Comparison of ENCODE assay signal across 2 cellular contexts in the genomic region with DNA sequence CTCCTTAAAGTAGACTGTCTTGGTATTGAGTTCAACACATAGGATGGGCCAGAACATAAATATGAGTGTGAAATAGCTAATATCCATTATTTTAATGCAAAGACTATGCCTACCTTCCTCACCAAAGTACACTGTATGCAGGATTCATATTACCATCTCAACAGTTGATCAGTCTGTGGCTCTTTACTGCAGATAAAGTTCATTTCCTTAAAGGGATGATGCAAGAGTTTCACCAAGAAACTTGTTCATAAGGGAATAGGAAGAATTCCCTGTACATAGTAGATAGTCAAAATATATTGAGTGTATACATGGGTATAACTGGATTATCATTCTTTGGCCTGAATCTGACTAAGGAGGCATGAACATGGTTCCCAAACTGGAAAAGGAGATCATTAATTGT.
TF ChIP-seq lines count a peak whose summit lies in the region.

No MANE protein-coding gene starts in this region.

TF ChIP-seq in IMR-90, 13 proteins besides CTCF, POLR2A, EP300 and RAD21:
- TF ChIP-seq BHLHE40 (IDR thresholded peaks at IDR 0.05; ENCODE audit: low read depth, low read length) (no peak), CEBPB (IDR thresholded peaks at IDR 0.05; ENCODE audit: low read depth, low read length) (0 out of 2 replicates have a peak, but pooled peaks have one; percentile 19)

TF ChIP-seq in K562, 482 proteins besides CTCF, POLR2A, EP300 and RAD21:
- 0 out of 2 replicates have a peak, but pooled peaks have one; percentile 15 for TF ChIP-seq ARID1B (IDR thresholded peaks at IDR 0.05)
- peak; percentile 51; the same call in 1 of the 2 replicates for TF ChIP-seq CEBPG (CRISPR knock-in tag; IDR thresholded peaks at IDR 0.05)
- TF ChIP-seq CEBPG (tag; conservative IDR thresholded peaks at IDR 0.05 in 1 of 2, IDR thresholded peaks at IDR 0.05 in 1 of 2): peak; percentile 60 to 93
- 0 out of 2 replicates have a peak, but pooled peaks have one; percentile 32 for TF ChIP-seq SMAD4 (CRISPR knock-in tag; conservative IDR thresholded peaks at IDR 0.05)
- no peak for TF ChIP-seq CREB1 (IDR thresholded peaks at IDR 0.05)
- no peak for TF ChIP-seq CREB1 (CRISPR knock-in tag; IDR thresholded peaks at IDR 0.05)
- TF ChIP-seq TRIM24 (IDR thresholded peaks at IDR 0.05): peak; percentile 15 to 84; a peak in 1 of 4 replicates
- TF ChIP-seq ZNF175 (CRISPR knock-in tag; IDR thresholded peaks at IDR 0.05; ENCODE audit: low read depth): no peak
- TF ChIP-seq CCNT2 (IDR thresholded peaks at IDR 0.05; ENCODE audit: borderline replicate concordance, extremely low read depth, insufficient read length, low read depth, low read length): no peak
- no peak for TF ChIP-seq ATF1 (CRISPR knock-in tag; IDR thresholded peaks at IDR 0.05)
- no peak for TF ChIP-seq ATF1 (tag; IDR thresholded peaks at IDR 0.05)
- TF ChIP-seq, protein P1, sequence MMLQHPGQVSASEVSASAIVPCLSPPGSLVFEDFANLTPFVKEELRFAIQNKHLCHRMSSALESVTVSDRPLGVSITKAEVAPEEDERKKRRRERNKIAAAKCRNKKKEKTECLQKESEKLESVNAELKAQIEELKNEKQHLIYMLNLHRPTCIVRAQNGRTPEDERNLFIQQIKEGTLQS (IDR thresholded peaks at IDR 0.05): peak; percentile 86
- TF ChIP-seq, protein P1 (CRISPR knock-in tag; conservative IDR thresholded peaks at IDR 0.05): no peak
- TF ChIP-seq TCF3 (CRISPR knock-in tag; IDR thresholded peaks at IDR 0.05): peak; percentile 8; the same call in 1 of the 2 replicates
- TF ChIP-seq, protein P2, sequence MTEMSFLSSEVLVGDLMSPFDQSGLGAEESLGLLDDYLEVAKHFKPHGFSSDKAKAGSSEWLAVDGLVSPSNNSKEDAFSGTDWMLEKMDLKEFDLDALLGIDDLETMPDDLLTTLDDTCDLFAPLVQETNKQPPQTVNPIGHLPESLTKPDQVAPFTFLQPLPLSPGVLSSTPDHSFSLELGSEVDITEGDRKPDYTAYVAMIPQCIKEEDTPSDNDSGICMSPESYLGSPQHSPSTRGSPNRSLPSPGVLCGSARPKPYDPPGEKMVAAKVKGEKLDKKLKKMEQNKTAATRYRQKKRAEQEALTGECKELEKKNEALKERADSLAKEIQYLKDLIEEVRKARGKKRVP (CRISPR knock-in tag; IDR thresholded peaks at IDR 0.05): peak; percentile 81
- TF ChIP-seq HEY1 (CRISPR knock-in tag; IDR thresholded peaks at IDR 0.05; ENCODE audit: borderline replicate concordance): no peak
- TF ChIP-seq ATF7 (IDR thresholded peaks at IDR 0.05): peak; percentile 42; the same call in 1 of the 2 replicates
- TF ChIP-seq LEF1 (IDR thresholded peaks at IDR 0.05): no peak
- TF ChIP-seq HSF4 (CRISPR knock-in tag; IDR thresholded peaks at IDR 0.05; ENCODE audit: borderline replicate concordance): no peak
- no peak for TF ChIP-seq ZNF668 (CRISPR knock-in tag; IDR thresholded peaks at IDR 0.05)
- TF ChIP-seq POLR2G (IDR thresholded peaks at IDR 0.05; ENCODE audit: low read depth, low read length): no peak
- TF ChIP-seq, protein P3, sequence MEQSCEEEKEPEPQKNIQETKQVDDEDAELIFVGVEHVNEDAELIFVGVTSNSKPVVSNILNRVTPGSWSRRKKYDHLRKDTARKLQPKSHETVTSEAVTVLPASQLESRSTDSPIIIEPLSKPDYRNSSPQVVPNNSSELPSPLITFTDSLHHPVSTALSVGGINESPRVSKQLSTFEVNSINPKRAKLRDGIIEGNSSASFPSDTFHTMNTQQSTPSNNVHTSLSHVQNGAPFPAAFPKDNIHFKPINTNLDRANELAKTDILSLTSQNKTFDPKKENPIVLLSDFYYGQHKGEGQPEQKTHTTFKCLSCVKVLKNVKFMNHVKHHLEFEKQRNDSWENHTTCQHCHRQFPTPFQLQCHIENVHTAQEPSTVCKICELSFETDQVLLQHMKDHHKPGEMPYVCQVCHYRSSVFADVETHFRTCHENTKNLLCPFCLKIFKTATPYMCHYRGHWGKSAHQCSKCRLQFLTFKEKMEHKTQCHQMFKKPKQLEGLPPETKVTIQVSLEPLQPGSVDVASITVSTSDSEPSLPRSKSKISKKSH (CRISPR knock-in tag; IDR thresholded peaks at IDR 0.05): no peak
- TF ChIP-seq ZNF707 (CRISPR knock-in tag; conservative IDR thresholded peaks at IDR 0.05): no peak
- no peak for TF ChIP-seq RBM34 (IDR thresholded peaks at IDR 0.05; ENCODE audit: borderline replicate concordance, insufficient read depth, low read length)
- TF ChIP-seq BCL6 (CRISPR knock-in tag; IDR thresholded peaks at IDR 0.05): no peak
- no peak for TF ChIP-seq RBM17 (IDR thresholded peaks at IDR 0.05; ENCODE audit: borderline replicate concordance, low read depth, low read length)
- TF ChIP-seq SIRT6 (IDR thresholded peaks at IDR 0.05; ENCODE audit: low read depth, low read length): no peak
- no peak for TF ChIP-seq HDAC2 (IDR thresholded peaks at IDR 0.05)
- 0 out of 2 replicates have a peak, but pooled peaks have one; percentile 47 for TF ChIP-seq CEBPB (tag; IDR thresholded peaks at IDR 0.05)
- no peak for TF ChIP-seq GATA2 (CRISPR knock-in tag; IDR thresholded peaks at IDR 0.05)
- TF ChIP-seq ZSCAN32 (CRISPR knock-in tag; IDR thresholded peaks at IDR 0.05): peak; percentile 80
- TF ChIP-seq JUND (IDR thresholded peaks at IDR 0.05; ENCODE audit: borderline replicate concordance, low read depth, low read length): peak; percentile 38; the same call in 1 of the 2 replicates
- 0 out of 3 replicates have a peak, but pooled peaks have one; percentile 22 for TF ChIP-seq JUND (tag; IDR thresholded peaks at IDR 0.05; ENCODE audit: borderline replicate concordance, low read depth, low read length)
- no peak for TF ChIP-seq MEIS2 (IDR thresholded peaks at IDR 0.05; ENCODE audit: partially characterized antibody)
- TF ChIP-seq, protein P4, sequence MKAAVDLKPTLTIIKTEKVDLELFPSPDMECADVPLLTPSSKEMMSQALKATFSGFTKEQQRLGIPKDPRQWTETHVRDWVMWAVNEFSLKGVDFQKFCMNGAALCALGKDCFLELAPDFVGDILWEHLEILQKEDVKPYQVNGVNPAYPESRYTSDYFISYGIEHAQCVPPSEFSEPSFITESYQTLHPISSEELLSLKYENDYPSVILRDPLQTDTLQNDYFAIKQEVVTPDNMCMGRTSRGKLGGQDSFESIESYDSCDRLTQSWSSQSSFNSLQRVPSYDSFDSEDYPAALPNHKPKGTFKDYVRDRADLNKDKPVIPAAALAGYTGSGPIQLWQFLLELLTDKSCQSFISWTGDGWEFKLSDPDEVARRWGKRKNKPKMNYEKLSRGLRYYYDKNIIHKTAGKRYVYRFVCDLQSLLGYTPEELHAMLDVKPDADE (conservative IDR thresholded peaks at IDR 0.05; ENCODE audit: control insufficient read depth, low read depth, low read length): no peak
- no peak for TF ChIP-seq HDGF (IDR thresholded peaks at IDR 0.05)
- peak; percentile 30; the same call in 1 of the 2 replicates for TF ChIP-seq POLR2H (tag; IDR thresholded peaks at IDR 0.05; ENCODE audit: low read depth)
